In genomic region chr16:80024443-80024842, GRCh38 we compare ENCODE assay signal across 21 cellular contexts.
DNase-seq lines count a peak whose midpoint lies in the region; ATAC-seq, FAIRE-seq and TF ChIP-seq lines count a peak whose summit lies in the region.
"Had no signal": no experiment of that assay in that cellular context is flagged by ENCODE, and none has a peak within 500 bp of the region (broad histone marks: within the 10 kb centered on the region; RNA-seq: fewer than 3 reads in every experiment).

No MANE protein-coding gene starts in this region.

- ATAC-seq in K562, result no peak
- ATAC-seq: GM12878 had no signal

- POLR2A ChIA-PET in K562 (lab: Yijun Ruan, JAX), result no interaction called here

- no TSS peak for BruUV-seq in K562 (replicated peaks; lab: Mats Ljungman, UMichigan)

- DNase-seq in activated naive CD4-positive, alpha-beta T cell treated with anti-CD3 and anti-CD28 coated beads for 36 hours, result no peak
- DNase-seq in K562 (ENCODE audit: extremely low read depth in 1 of 4, low spot score in 3 of 4), result no peak
- no peak for DNase-seq in hepatocyte (ENCODE audit: low spot score)
- no peak for DNase-seq in vagina (ENCODE audit: extremely low spot score in 2 of 2)
- no peak for DNase-seq in ecto neural progenitor cell (ENCODE audit: low spot score)
- DNase-seq in SKM-1 treated with dmso at 0.1 percent for 144 hours (lab: John Stamatoyannopoulos, UW; ENCODE audit: unreplicated experiment), result no peak
- no peak for DNase-seq in DMS153 treated with DMSO at 0.1 percent for 48 hours (lab: John Stamatoyannopoulos, UW; ENCODE audit: unreplicated experiment)
- DNase-seq: ACHN; C1 segment of cervical spinal cord; Calu3; CD4-positive, alpha-beta T cell; DMS 273 treated with DMSO at 0.1 percent for 48 hours; DMS79 had no signal

- CTCF ChIA-PET in activated naive CD4-positive, alpha-beta T cell treated with anti-CD3 and anti-CD28 coated beads for 36 hours (lab: Charles Lee), result no interaction called here
- CTCF ChIA-PET in K562 (lab: Yijun Ruan, JAX; ENCODE audit: low intra/inter-chr PET ratio), result no interaction called here

- H3K9me3 Mint-ChIP-seq in activated naive CD4-positive, alpha-beta T cell treated with anti-CD3 and anti-CD28 coated beads, Interleukin-2, amount 50 U/mL, for 24 hours, result no peaks in the 10 kb centered on the region
- H3K9me3 Mint-ChIP-seq in activated naive CD4-positive, alpha-beta T cell treated with anti-CD3 and anti-CD28 coated beads for 36 hours, result no peaks in the 10 kb centered on the region

- peaks cover 7% of the 10 kb centered on the region for H3K4me1 Mint-ChIP-seq in activated naive CD4-positive, alpha-beta T cell treated with anti-CD3 and anti-CD28 coated beads, Interleukin-2, amount 50 U/mL, for 24 hours
- peaks cover 9% of the 10 kb centered on the region for H3K4me1 Mint-ChIP-seq in activated naive CD4-positive, alpha-beta T cell treated with anti-CD3 and anti-CD28 coated beads for 36 hours (ENCODE audit: low read depth)
- H3K4me1 Mint-ChIP-seq: B cell had no signal

- no peak overlapping the region for H3K9ac ChIP-seq in K562 (ENCODE audit: insufficient read depth in 1 of 2, low read depth in 2 of 2, low read length in 2 of 2)

- H3K4me2 ChIP-seq in K562 (ENCODE audit: insufficient read depth, low read length), result no peak overlapping the region
- no peak overlapping the region for H3K4me2 ChIP-seq in hepatocyte

- TF ChIP-seq RAD21 in K562 (CRISPR knock-in tag; conservative IDR thresholded peaks at IDR 0.05 in 1 of 2, IDR thresholded peaks at IDR 0.05 in 1 of 2), result no peak

- no peak for FAIRE-seq in K562 (lab: Jason Lieb, UNC)
- FAIRE-seq: GM12878, GM18507, H1, HTR-8/SVneo had no signal

- peak overlapping the region; percentile 66 for H3K27ac Mint-ChIP-seq in activated naive CD4-positive, alpha-beta T cell treated with anti-CD3 and anti-CD28 coated beads, Interleukin-2, amount 50 U/mL, for 24 hours
- no peak overlapping the region for H3K27ac Mint-ChIP-seq in activated naive CD4-positive, alpha-beta T cell treated with anti-CD3 and anti-CD28 coated beads for 36 hours
- H3K27ac Mint-ChIP-seq: B cell; CD4-positive, alpha-beta T cell had no signal

- H3K79me2 ChIP-seq in K562 (ENCODE audit: control insufficient read depth, insufficient read depth, low read length) (no peaks in the 10 kb centered on the region), hepatocyte (no peaks in the 10 kb centered on the region)

- H3K27me3 Mint-ChIP-seq in activated naive CD4-positive, alpha-beta T cell treated with anti-CD3 and anti-CD28 coated beads, Interleukin-2, amount 50 U/mL, for 24 hours, result peaks cover 4% of the 10 kb centered on the region
- peaks cover 16% of the 10 kb centered on the region for H3K27me3 Mint-ChIP-seq in activated naive CD4-positive, alpha-beta T cell treated with anti-CD3 and anti-CD28 coated beads for 36 hours (ENCODE audit: low read depth)

- intact Hi-C loops in activated naive CD4-positive, alpha-beta T cell treated with anti-CD3 and anti-CD28 coated beads for 36 hours (cut with micrococcal nuclease), result no loop called here
- intact Hi-C loops in K562 (cut with micrococcal nuclease), result no loop called here
- intact Hi-C loops in vagina (cut with DNase I), result no loop called here

- H3K9me3 ChIP-seq in K562 (replicated peaks; ENCODE audit: control insufficient read depth, insufficient read depth, low read depth, low read length) (no peaks in the 10 kb centered on the region), hepatocyte (ENCODE audit: low read depth) (no peaks in the 10 kb centered on the region), vagina (no peaks in the 10 kb centered on the region)
- H3K9me3 ChIP-seq: HAP-1 had no signal

- no peaks in the 10 kb centered on the region for H3K36me3 Mint-ChIP-seq in activated naive CD4-positive, alpha-beta T cell treated with anti-CD3 and anti-CD28 coated beads, Interleukin-2, amount 50 U/mL, for 24 hours
- no peaks in the 10 kb centered on the region for H3K36me3 Mint-ChIP-seq in activated naive CD4-positive, alpha-beta T cell treated with anti-CD3 and anti-CD28 coated beads for 36 hours (ENCODE audit: low read depth)

- H3K27ac ChIP-seq in K562 (ENCODE audit: extremely low read depth, low read depth, low read length) (no peak overlapping the region), hepatocyte (peak overlapping the region; percentile 62), vagina (peak overlapping the region; percentile 2)
- H3K27ac ChIP-seq: 22Rv1 had no signal

- TF ChIP-seq POLR2A in K562 (conservative IDR thresholded peaks at IDR 0.05) (no peak), vagina (IDR thresholded peaks at IDR 0.05) (no peak)

- no peaks in the 10 kb centered on the region for H3K36me3 ChIP-seq in K562 (ENCODE audit: control insufficient read depth, insufficient read depth, low read length)
- no peaks in the 10 kb centered on the region for H3K36me3 ChIP-seq in hepatocyte (replicated peaks; ENCODE audit: insufficient read depth, low read depth)
- H3K36me3 ChIP-seq in vagina, result no peaks in the 10 kb centered on the region
- H3K36me3 ChIP-seq: HAP-1 had no signal

- H3K27me3 ChIP-seq in K562 (ENCODE audit: control insufficient read depth in 2 of 2, insufficient read depth in 2 of 2, low read length in 2 of 2) (no peaks in the 10 kb centered on the region), hepatocyte (no peaks in the 10 kb centered on the region), vagina (no peaks in the 10 kb centered on the region)

- no peaks in the 10 kb centered on the region for H3K9me1 ChIP-seq in K562 (ENCODE audit: control insufficient read depth, insufficient read depth, low read length)

- H4K20me1 ChIP-seq in K562 (replicated peaks; ENCODE audit: control insufficient read depth, insufficient read depth, low read length), result no peaks in the 10 kb centered on the region
- H4K20me1 ChIP-seq in hepatocyte (ENCODE audit: insufficient read depth, poor library complexity, severe bottlenecking), result no peaks in the 10 kb centered on the region

- no peaks in the 10 kb centered on the region for H3K9me2 ChIP-seq in hepatocyte (replicated peaks; ENCODE audit: insufficient read depth)

- no peak for TF ChIP-seq EP300 in K562 (IDR thresholded peaks at IDR 0.05; ENCODE audit: low read length)

- peak overlapping the region; percentile 16; the same call in 1 of the 2 replicates for H2AFZ ChIP-seq in K562 (ENCODE audit: low read depth, low read length)
- H2AFZ ChIP-seq in hepatocyte, result no peak overlapping the region

- 45% methylated on average over 3 of the region's 3 CpGs for WGBS in K562 (ENCODE audit: insufficient coverage, low coverage, missing lambda C conversion rate)
- 83% methylated on average over 3 of the region's 3 CpGs for WGBS in hepatocyte (ENCODE audit: low lambda C conversion rate, missing lambda C conversion rate)

- H3K4me1 ChIP-seq in K562 (replicated peaks in 1 of 2; ENCODE audit: control insufficient read depth in 2 of 2, insufficient read depth in 2 of 2, low read length in 2 of 2) (peaks cover 5 to 18% of the 10 kb centered on the region in 2 experiments), hepatocyte (ENCODE audit: insufficient read depth) (peaks cover 15% of the 10 kb centered on the region), vagina (peaks cover 41% of the 10 kb centered on the region)

- H3K4me3 ChIP-seq in K562 (no peak overlapping the region), hepatocyte (no peak overlapping the region), vagina (no peak overlapping the region)
- H3K4me3 ChIP-seq: GM12878, HAP-1 had no signal

- H3K4me3 Mint-ChIP-seq in activated naive CD4-positive, alpha-beta T cell treated with anti-CD3 and anti-CD28 coated beads, Interleukin-2, amount 50 U/mL, for 24 hours, result no peak overlapping the region
- no peak overlapping the region for H3K4me3 Mint-ChIP-seq in activated naive CD4-positive, alpha-beta T cell treated with anti-CD3 and anti-CD28 coated beads for 36 hours
- H3K4me3 Mint-ChIP-seq: B cell; CD4-positive, alpha-beta T cell had no signal

- TF ChIP-seq CTCF in K562 (IDR thresholded peaks at IDR 0.05 in 2 of 3, conservative IDR thresholded peaks at IDR 0.05 in 1 of 3; ENCODE audit: insufficient read depth in 2 of 3, low read depth in 1 of 3, low read length in 3 of 3), result no peak
- no peak for TF ChIP-seq CTCF in hepatocyte (IDR thresholded peaks at IDR 0.05; ENCODE audit: poor library complexity)
- TF ChIP-seq CTCF in vagina (IDR thresholded peaks at IDR 0.05), result no peak

- in situ Hi-C loops in K562 (cut with MboI), result no loop called here

TF ChIP-seq in K562, 482 proteins besides CTCF, POLR2A, EP300 and RAD21:
- TF ChIP-seq ELK1 (CRISPR knock-in tag; IDR thresholded peaks at IDR 0.05) (no peak), TARDBP (IDR thresholded peaks at IDR 0.05) (no peak), SAP30 (IDR thresholded peaks at IDR 0.05; ENCODE audit: borderline replicate concordance, insufficient read depth, low read depth, low read length, poor library complexity, severe bottlenecking) (no peak), NCOA6 (IDR thresholded peaks at IDR 0.05) (no peak), ELF1 (tag; IDR thresholded peaks at IDR 0.05) (no peak)
- TF ChIP-seq, protein P1, sequence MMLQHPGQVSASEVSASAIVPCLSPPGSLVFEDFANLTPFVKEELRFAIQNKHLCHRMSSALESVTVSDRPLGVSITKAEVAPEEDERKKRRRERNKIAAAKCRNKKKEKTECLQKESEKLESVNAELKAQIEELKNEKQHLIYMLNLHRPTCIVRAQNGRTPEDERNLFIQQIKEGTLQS (IDR thresholded peaks at IDR 0.05), result 0 out of 2 replicates have a peak, but pooled peaks have one; percentile 37
- TF ChIP-seq, protein P1 (CRISPR knock-in tag; conservative IDR thresholded peaks at IDR 0.05), result no peak
